In the genomic region with DNA sequence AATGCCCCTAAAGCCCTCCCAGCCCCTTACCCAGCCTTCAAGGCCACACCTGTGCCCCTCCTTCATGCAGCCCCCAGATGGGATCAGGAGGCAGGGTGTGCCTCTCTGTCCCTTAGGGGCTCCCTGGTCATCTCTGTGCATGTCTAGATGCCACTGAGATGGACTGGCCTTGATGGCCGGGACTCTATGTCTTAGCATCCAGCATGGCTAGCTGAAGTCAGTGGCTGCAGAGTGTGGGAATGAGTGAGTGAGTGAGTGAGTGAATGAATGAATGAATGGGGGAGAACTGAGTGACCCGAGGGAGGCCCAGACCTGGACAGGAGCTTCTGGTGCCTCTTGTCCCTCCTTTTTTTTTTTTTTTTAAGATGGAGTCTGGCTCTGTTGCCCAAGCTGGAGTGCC, we compare ENCODE assay signal across 10 cellular contexts. TPM values are rescaled to one million over a fixed set of nuclear protein-coding genes. Genes with fewer than 3 reads are reported as not detected.
DNase-seq lines count a peak whose midpoint lies in the region; ATAC-seq, FAIRE-seq and TF ChIP-seq lines count a peak whose summit lies in the region.
"Not testable (repeated sequence)": the region's sequence is repeated elsewhere in the genome, so short reads cannot be mapped to it uniquely, and the experiment has no call there.
"Had no signal": no experiment of that assay in that cellular context is flagged by ENCODE, and none has a peak within 500 bp of the region (broad histone marks: within the 10 kb centered on the region; RNA-seq: fewer than 3 reads in every experiment).

No MANE protein-coding gene starts in this region.

- H3K9me3 ChIP-seq in PC-3 (ENCODE audit: low read length); K562 (replicated peaks; ENCODE audit: control insufficient read depth, insufficient read depth, low read depth, low read length): not testable (repeated sequence)

- not testable (repeated sequence) for H3K27ac Mint-ChIP-seq in activated T-cell treated with anti-CD3 and anti-CD28 coated beads, Interleukin-2, amount 50 U/mL, for 24 hours
- peak overlapping the region; percentile 21 for H3K27ac Mint-ChIP-seq in nephron progenitor cell

- H3K4me2 ChIP-seq in PC-3 (ENCODE audit: low read length); K562 (ENCODE audit: insufficient read depth, low read length): not testable (repeated sequence)

- DNase-seq in PC-3; K562 (ENCODE audit: extremely low read depth in 1 of 4, low spot score in 3 of 4); nephron progenitor cell: not testable (repeated sequence)
- DNase-seq in activated T-cell treated with anti-CD3 and anti-CD28 coated beads, Interleukin-2, amount 50 U/mL, for 24 hours = peak; percentile 17
- DNase-seq in cardiac septum (ENCODE audit: low spot score) = peak; percentile 17

- H3K4me3 Mint-ChIP-seq in activated T-cell treated with anti-CD3 and anti-CD28 coated beads, Interleukin-2, amount 50 U/mL, for 24 hours; nephron progenitor cell: not testable (repeated sequence)

- TF ChIP-seq POLR2A in K562 (conservative IDR thresholded peaks at IDR 0.05) = not testable (repeated sequence)

- not testable (repeated sequence) for H3K27ac ChIP-seq in PC-3 (ENCODE audit: low read length); K562 (ENCODE audit: extremely low read depth, low read depth, low read length)

- in situ Hi-C loops in K562 (cut with MboI) = not testable (repeated sequence)

- intact Hi-C loops in PC-3 (cut with micrococcal nuclease); K562 (cut with micrococcal nuclease); cardiac septum (cut with DNase I): not testable (repeated sequence)

- not testable (repeated sequence) for H3K9me3 Mint-ChIP-seq in activated T-cell treated with anti-CD3 and anti-CD28 coated beads, Interleukin-2, amount 50 U/mL, for 24 hours; nephron progenitor cell

- not testable (repeated sequence) for H3F3A ChIP-seq in PC-3 (ENCODE audit: low read length, unreplicated experiment)

- H3K4me1 Mint-ChIP-seq in activated T-cell treated with anti-CD3 and anti-CD28 coated beads, Interleukin-2, amount 50 U/mL, for 24 hours (ENCODE audit: low read depth); nephron progenitor cell: not testable (repeated sequence)

- not testable (repeated sequence) for H3K36me3 ChIP-seq in PC-3 (ENCODE audit: low read depth, low read length); K562 (ENCODE audit: control insufficient read depth, insufficient read depth, low read length)

- not testable (repeated sequence) for BruUV-seq in PC-3 (replicated peaks; lab: Mats Ljungman, UMichigan); K562 (replicated peaks; lab: Mats Ljungman, UMichigan)

- POLR2A ChIA-PET in PC-3 (lab: Charles Lee; ENCODE audit: unreplicated experiment); K562 (lab: Yijun Ruan, JAX): not testable (repeated sequence)

- H3K27me3 ChIP-seq in PC-3 (ENCODE audit: low read length); K562 (ENCODE audit: control insufficient read depth in 2 of 2, insufficient read depth in 2 of 2, low read length in 2 of 2): not testable (repeated sequence)

- H3K36me3 Mint-ChIP-seq in activated T-cell treated with anti-CD3 and anti-CD28 coated beads, Interleukin-2, amount 50 U/mL, for 24 hours (ENCODE audit: low read depth); nephron progenitor cell (ENCODE audit: low read depth): not testable (repeated sequence)

- H3K27me3 Mint-ChIP-seq in activated T-cell treated with anti-CD3 and anti-CD28 coated beads, Interleukin-2, amount 50 U/mL, for 24 hours; nephron progenitor cell (ENCODE audit: low read depth, poor library complexity): not testable (repeated sequence)

- TF ChIP-seq CTCF in PC-3 (conservative IDR thresholded peaks at IDR 0.05; ENCODE audit: low read depth, low read length); K562 (IDR thresholded peaks at IDR 0.05 in 2 of 3, conservative IDR thresholded peaks at IDR 0.05 in 1 of 3; ENCODE audit: insufficient read depth in 2 of 3, low read depth in 1 of 3, low read length in 3 of 3); nephron progenitor cell (IDR thresholded peaks at IDR 0.05): not testable (repeated sequence)

- H4K20me1 ChIP-seq in PC-3 (ENCODE audit: low read length); K562 (replicated peaks; ENCODE audit: control insufficient read depth, insufficient read depth, low read length): not testable (repeated sequence)

- H3K9me1 ChIP-seq in K562 (ENCODE audit: control insufficient read depth, insufficient read depth, low read length) = not testable (repeated sequence)

- TF ChIP-seq EP300 in K562 (IDR thresholded peaks at IDR 0.05; ENCODE audit: low read length) = not testable (repeated sequence)

- not testable (repeated sequence) for H3K9me2 ChIP-seq in PC-3 (replicated peaks; ENCODE audit: low read length)

- WGBS in K562 (ENCODE audit: insufficient coverage, low coverage, missing lambda C conversion rate) = 67% methylated on average over 2 of the region's 2 CpGs

- not testable (repeated sequence) for H3K9ac ChIP-seq in PC-3 (ENCODE audit: low read length); K562 (ENCODE audit: insufficient read depth in 1 of 2, low read depth in 2 of 2, low read length in 2 of 2)

- not testable (repeated sequence) for H3K4me1 ChIP-seq in PC-3 (ENCODE audit: insufficient read depth, low read length); K562 (replicated peaks in 1 of 2; ENCODE audit: control insufficient read depth in 2 of 2, insufficient read depth in 2 of 2, low read length in 2 of 2)

- not testable (repeated sequence) for H3K4me3 ChIP-seq in PC-3 (ENCODE audit: low read length); K562

- CTCF ChIA-PET in PC-3 (lab: Charles Lee); K562 (lab: Yijun Ruan, JAX; ENCODE audit: low intra/inter-chr PET ratio): not testable (repeated sequence)

- H3K79me2 ChIP-seq in PC-3 (ENCODE audit: low read length); K562 (ENCODE audit: control insufficient read depth, insufficient read depth, low read length): not testable (repeated sequence)

- TF ChIP-seq RAD21 in K562 (CRISPR knock-in tag; conservative IDR thresholded peaks at IDR 0.05 in 1 of 2, IDR thresholded peaks at IDR 0.05 in 1 of 2) = not testable (repeated sequence)

- ATAC-seq in PC-3 (peak; percentile 15; the same call in 1 of the 2 replicates), SK-N-SH treated with all-trans-retinoic acid at 6 μM for 48 hours (peak; percentile 36), K562 (0 out of 3 replicates have a peak, but pooled peaks have one; percentile 3)

- not testable (repeated sequence) for H2AFZ ChIP-seq in PC-3 (ENCODE audit: low read length); K562 (ENCODE audit: low read depth, low read length)

- not testable (repeated sequence) for FAIRE-seq in K562 (lab: Jason Lieb, UNC)

RNA-seq across cellular contexts. Expression of gene UPK3BL2, which starts 11.4 kb away (rescaled TPM):
- total RNA-seq in PC-3 (2014; rRNA removed) (22.5 and 25.7 TPM in 2 replicates), K562 (2014; rRNA removed) (5.6 and 9.1 TPM in 2 replicates), K562 (2014; rRNA removed; fragmentation: Illumina TruSeq; extraction: Trizol) (3.4 and 3.7 TPM in 2 replicates), K562 (2015; rRNA removed; fragmentation: Illumina TruSeq; extraction: Trizol) (7.7 and 7.8 TPM in 2 replicates), K562 (2021) (17.0 and 17.6 TPM in 2 replicates), cardiac septum (7.7 TPM)
- total RNA-seq in K562 (2011; cell fraction: chromatin; rRNA removed; ENCODE audit: low replicate concordance) = 59.6 and 142 TPM in 2 replicates
- total RNA-seq in K562 (2011; cell fraction: nucleolus; rRNA removed) = 57.0 and 58.6 TPM in 2 replicates
- 63.1 and 82.7 TPM in 2 replicates for total RNA-seq in K562 (2011; cell fraction: nucleoplasm; rRNA removed)
- polyA plus RNA-seq in K562 (2011; rRNA removed) (6.0 and 9.1 TPM in 2 replicates), K562 (2014; fragmentation: Illumina TruSeq; extraction: Trizol) (7.9 and 11.4 TPM in 2 replicates), K562 (2014; fragmentation: Nextera tagmentation; extraction: Ambion mirVana) (under 1 TPM in 1 of 2 experiments, not detected in 1; 0.77 TPM), K562 (2014; rRNA removed) (24.8 and 26.1 TPM in 2 replicates)
- polyA plus RNA-seq in K562 (2011; cell fraction: cytosol; rRNA removed) = 4.2 and 12.3 TPM in 2 replicates
- 38.0 and 69.8 TPM in 2 replicates for polyA plus RNA-seq in K562 (2011; cell fraction: nucleus; rRNA removed)
- 5.3 and 17.9 TPM in 2 replicates for polyA plus RNA-seq in K562 (2012)
- polyA minus RNA-seq in K562 (2011; rRNA and poly(A)+ RNA removed) = 1.1 and 3.8 TPM in 2 replicates
- polyA minus RNA-seq in K562 (2011; cell fraction: cytosol; rRNA and poly(A)+ RNA removed) = 2.5 and 7.6 TPM in 2 replicates
- 4.0 and 5.5 TPM in 2 replicates for polyA minus RNA-seq in K562 (2011; cell fraction: nucleus; rRNA and poly(A)+ RNA removed)

RNA-seq across cellular contexts. Expression of gene RASA4B, which starts 14.6 kb away (rescaled TPM):
- total RNA-seq in PC-3 (2014; rRNA removed) (10.2 and 17.2 TPM in 2 replicates), K562 (2014; rRNA removed) (0.73 and 1.8 TPM in 2 replicates), K562 (2014; rRNA removed; fragmentation: Illumina TruSeq; extraction: Trizol) (0.19 and 0.69 TPM in 2 replicates), K562 (2015; rRNA removed; fragmentation: Illumina TruSeq; extraction: Trizol) (0.94 and 1.4 TPM in 2 replicates), K562 (2021) (2.9 and 3.5 TPM in 2 replicates), cardiac septum (6.3 TPM)
- total RNA-seq in K562 (2011; cell fraction: chromatin; rRNA removed; ENCODE audit: low replicate concordance) = 12.1 and 23.0 TPM in 2 replicates
- 8.4 and 13.2 TPM in 2 replicates for total RNA-seq in K562 (2011; cell fraction: nucleolus; rRNA removed)
- 11.2 and 14.5 TPM in 2 replicates for total RNA-seq in K562 (2011; cell fraction: nucleoplasm; rRNA removed)
- polyA plus RNA-seq in K562 (2011; rRNA removed) (1.5 and 3.3 TPM in 2 replicates), K562 (2014; fragmentation: Illumina TruSeq; extraction: Trizol) (1.5 and 2.6 TPM in 2 replicates), K562 (2014; fragmentation: Nextera tagmentation; extraction: Ambion mirVana) (under 1 TPM in 1 of 2 experiments, not detected in 1; 0.01 TPM), K562 (2014; rRNA removed) (2.4 and 2.5 TPM in 2 replicates)
- 2.1 and 2.8 TPM in 2 replicates for polyA plus RNA-seq in K562 (2011; cell fraction: cytosol; rRNA removed)
- polyA plus RNA-seq in K562 (2011; cell fraction: nucleus; rRNA removed) = 13.0 and 14.1 TPM in 2 replicates
- polyA plus RNA-seq in K562 (2012) = 3.9 and 6.8 TPM in 2 replicates
- 1.4 and 1.6 TPM in 2 replicates for polyA minus RNA-seq in K562 (2011; rRNA and poly(A)+ RNA removed)
- 2.8 TPM in 1 of 2 replicates, not detected in the other for polyA minus RNA-seq in K562 (2011; cell fraction: cytosol; rRNA and poly(A)+ RNA removed)
- polyA minus RNA-seq in K562 (2011; cell fraction: nucleus; rRNA and poly(A)+ RNA removed) = 2.6 and 3.1 TPM in 2 replicates
- total RNA-seq: Daoy had no signal

RNA-seq across cellular contexts. Expression of gene SPDYE2, which starts 18.9 kb away (rescaled TPM):
- total RNA-seq in PC-3 (2014; rRNA removed) (not detected in 2 replicates), K562 (2014; rRNA removed) (not detected in 2 replicates), K562 (2014; rRNA removed; fragmentation: Illumina TruSeq; extraction: Trizol) (not detected in 2 replicates), K562 (2015; rRNA removed; fragmentation: Illumina TruSeq; extraction: Trizol) (not detected in 2 replicates), K562 (2021) (not detected in 2 replicates), cardiac septum (not detected)
- 0.37 TPM in 1 of 2 replicates, not detected in the other for total RNA-seq in K562 (2011; cell fraction: chromatin; rRNA removed; ENCODE audit: low replicate concordance)
- not detected in 2 replicates for total RNA-seq in K562 (2011; cell fraction: nucleolus; rRNA removed)
- not detected in 2 replicates for total RNA-seq in K562 (2011; cell fraction: nucleoplasm; rRNA removed)
- polyA plus RNA-seq in K562 (2011; rRNA removed) (not detected in 2 replicates), K562 (2014; fragmentation: Illumina TruSeq; extraction: Trizol) (not detected in 2 replicates), K562 (2014; fragmentation: Nextera tagmentation; extraction: Ambion mirVana) (under 1 TPM; 0.34 to 0.76 TPM), K562 (2014; rRNA removed) (not detected in 2 replicates)
- not detected in 2 replicates for polyA plus RNA-seq in K562 (2011; cell fraction: cytosol; rRNA removed)
- not detected in 2 replicates for polyA plus RNA-seq in K562 (2011; cell fraction: nucleus; rRNA removed)
- 1.2 and 2.4 TPM in 2 replicates for polyA plus RNA-seq in K562 (2012)
- not detected in 2 replicates for polyA minus RNA-seq in K562 (2011; rRNA and poly(A)+ RNA removed)
- not detected in 2 replicates for polyA minus RNA-seq in K562 (2011; cell fraction: cytosol; rRNA and poly(A)+ RNA removed)
- polyA minus RNA-seq in K562 (2011; cell fraction: nucleus; rRNA and poly(A)+ RNA removed) = not detected in 2 replicates
- total RNA-seq: Daoy, GM23338, HT-29 had no signal
- polyA plus RNA-seq: BJ had no signal

RNA-seq across cellular contexts. Expression of gene POLR2J3, which starts 40.3 kb away (rescaled TPM):
- total RNA-seq in PC-3 (2014; rRNA removed) = 14.5 and 35.2 TPM in 2 replicates
- total RNA-seq in K562 (2011; cell fraction: chromatin; rRNA removed; ENCODE audit: low replicate concordance) = 669 and 806 TPM in 2 replicates
- total RNA-seq in K562 (2011; cell fraction: nucleolus; rRNA removed) = 366 and 414 TPM in 2 replicates
- 540 and 610 TPM in 2 replicates for total RNA-seq in K562 (2011; cell fraction: nucleoplasm; rRNA removed)
- total RNA-seq in K562 (2014; rRNA removed) = 30.9 and 39.3 TPM in 2 replicates
- 112 and 146 TPM in 2 replicates for total RNA-seq in K562 (2014; rRNA removed; fragmentation: Illumina TruSeq; extraction: Trizol)
- total RNA-seq in K562 (2015; rRNA removed; fragmentation: Illumina TruSeq; extraction: Trizol) = 121 and 126 TPM in 2 replicates
- 35.4 and 35.5 TPM in 2 replicates for total RNA-seq in K562 (2021)
- polyA plus RNA-seq in K562 (2011; rRNA removed) = 58.5 and 107 TPM in 2 replicates
- polyA plus RNA-seq in K562 (2011; cell fraction: cytosol; rRNA removed) = 39.7 and 49.1 TPM in 2 replicates
- polyA plus RNA-seq in K562 (2011; cell fraction: nucleus; rRNA removed) = 127 and 175 TPM in 2 replicates
- 56.0 and 88.4 TPM in 2 replicates for polyA plus RNA-seq in K562 (2012)
- polyA plus RNA-seq in K562 (2014; fragmentation: Illumina TruSeq; extraction: Trizol) = 114 and 170 TPM in 2 replicates
- polyA plus RNA-seq in K562 (2014; fragmentation: Nextera tagmentation; extraction: Ambion mirVana) = 10 to 100 TPM; 59.6 to 62.9 TPM
- polyA plus RNA-seq in K562 (2014; rRNA removed) = 38.5 and 44.8 TPM in 2 replicates
- 79.3 and 93.4 TPM in 2 replicates for polyA minus RNA-seq in K562 (2011; rRNA and poly(A)+ RNA removed)
- 19.3 and 26.9 TPM in 2 replicates for polyA minus RNA-seq in K562 (2011; cell fraction: cytosol; rRNA and poly(A)+ RNA removed)
- 143 and 182 TPM in 2 replicates for polyA minus RNA-seq in K562 (2011; cell fraction: nucleus; rRNA and poly(A)+ RNA removed)
- 18.9 TPM for total RNA-seq in cardiac septum

RNA-seq across cellular contexts. Expression of gene POLR2J, which starts 53.4 kb away (rescaled TPM):
- total RNA-seq in PC-3 (2014; rRNA removed) (71.6 and 101 TPM in 2 replicates), K562 (2014; rRNA removed) (132 and 160 TPM in 2 replicates), K562 (2014; rRNA removed; fragmentation: Illumina TruSeq; extraction: Trizol) (70.3 and 80.8 TPM in 2 replicates), K562 (2015; rRNA removed; fragmentation: Illumina TruSeq; extraction: Trizol) (141 TPM in 2 replicates), K562 (2021) (97.8 and 104 TPM in 2 replicates), cardiac septum (58.7 TPM)
- 11.0 and 31.6 TPM in 2 replicates for total RNA-seq in K562 (2011; cell fraction: chromatin; rRNA removed; ENCODE audit: low replicate concordance)
- 83.9 and 98.7 TPM in 2 replicates for total RNA-seq in K562 (2011; cell fraction: nucleolus; rRNA removed)
- total RNA-seq in K562 (2011; cell fraction: nucleoplasm; rRNA removed) = 48.7 and 61.8 TPM in 2 replicates
- polyA plus RNA-seq in K562 (2011; rRNA removed) (84.6 and 113 TPM in 2 replicates), K562 (2014; fragmentation: Illumina TruSeq; extraction: Trizol) (220 and 231 TPM in 2 replicates), K562 (2014; fragmentation: Nextera tagmentation; extraction: Ambion mirVana) (10 to 100 TPM; 32.3 to 85.8 TPM), K562 (2014; rRNA removed) (175 and 180 TPM in 2 replicates)
- polyA plus RNA-seq in K562 (2011; cell fraction: cytosol; rRNA removed) = 138 and 266 TPM in 2 replicates
- 45.6 and 63.7 TPM in 2 replicates for polyA plus RNA-seq in K562 (2011; cell fraction: nucleus; rRNA removed)
- polyA plus RNA-seq in K562 (2012) = 130 and 185 TPM in 2 replicates
- polyA minus RNA-seq in K562 (2011; rRNA and poly(A)+ RNA removed) = 17.4 and 27.2 TPM in 2 replicates
- polyA minus RNA-seq in K562 (2011; cell fraction: cytosol; rRNA and poly(A)+ RNA removed) = 16.4 and 17.5 TPM in 2 replicates
- 51.5 and 65.8 TPM in 2 replicates for polyA minus RNA-seq in K562 (2011; cell fraction: nucleus; rRNA and poly(A)+ RNA removed)
